ENCODE assay signal across 1 cellular context in genomic region chr18:79951545-79952456, GRCh38.
A peak's percentile ranks its signal among the peaks of the same experiment; 100 is the strongest.
TF ChIP-seq lines count a peak whose summit lies in the region.

SLC66A2 (minus strand) TSS chr18:79951653; CDS start chr18:79950926, 727 bp downstream.

TF ChIP-seq in K562, 482 proteins besides CTCF, POLR2A, EP300 and RAD21 (continued from another document and continues in another):
- no peak for TF ChIP-seq ZNF395 (CRISPR knock-in tag; IDR thresholded peaks at IDR 0.05)
- no peak for TF ChIP-seq MYBL2 (IDR thresholded peaks at IDR 0.05; ENCODE audit: low read depth)
- no peak for TF ChIP-seq MYBL2 (CRISPR knock-in tag; IDR thresholded peaks at IDR 0.05; ENCODE audit: borderline replicate concordance)
- TF ChIP-seq ZNF778 (CRISPR knock-in tag; IDR thresholded peaks at IDR 0.05): no peak
- TF ChIP-seq POU5F1 (IDR thresholded peaks at IDR 0.05; ENCODE audit: borderline replicate concordance, low read depth, low read length, partially characterized antibody): no peak
- no peak for TF ChIP-seq ZNF644 (tag; IDR thresholded peaks at IDR 0.05; ENCODE audit: low read depth)
- no peak for TF ChIP-seq POLR3G (IDR thresholded peaks at IDR 0.05; ENCODE audit: extremely low read depth, insufficient read length, insufficient replicate concordance)
- TF ChIP-seq ETS2 (tag; IDR thresholded peaks at IDR 0.05; ENCODE audit: borderline replicate concordance, poor library complexity, severe bottlenecking): no peak
- TF ChIP-seq ID3 (CRISPR knock-in tag; IDR thresholded peaks at IDR 0.05): no peak
- TF ChIP-seq ID3 (tag; IDR thresholded peaks at IDR 0.05): no peak
- TF ChIP-seq SAFB (IDR thresholded peaks at IDR 0.05; ENCODE audit: borderline replicate concordance, low read depth, low read length): peak; percentile 62; the same call in 1 of the 2 replicates
- no peak for TF ChIP-seq ZFP36 (IDR thresholded peaks at IDR 0.05; ENCODE audit: low read depth, low read length, partially characterized antibody)
- no peak for TF ChIP-seq ZNF41 (CRISPR knock-in tag; conservative IDR thresholded peaks at IDR 0.05)
- TF ChIP-seq RBM17 (IDR thresholded peaks at IDR 0.05; ENCODE audit: borderline replicate concordance, low read depth, low read length): no peak
- TF ChIP-seq ZNF134 (CRISPR knock-in tag; conservative IDR thresholded peaks at IDR 0.05): no peak
- TF ChIP-seq ATF1 (CRISPR knock-in tag; IDR thresholded peaks at IDR 0.05): 0 out of 2 replicates have a peak, but pooled peaks have one; percentile 21
- peak; percentile 72 for TF ChIP-seq ATF1 (tag; IDR thresholded peaks at IDR 0.05)
- peak; percentile 60 for TF ChIP-seq CCNT2 (IDR thresholded peaks at IDR 0.05; ENCODE audit: borderline replicate concordance, extremely low read depth, insufficient read length, low read depth, low read length)
- no peak for TF ChIP-seq POLR2AphosphoS2 (IDR thresholded peaks at IDR 0.05; ENCODE audit: low read length)
- no peak for TF ChIP-seq U2AF2 (optimal IDR thresholded peaks at IDR 0.05; ENCODE audit: low read depth, low read length)
- TF ChIP-seq VEZF1 (CRISPR knock-in tag; IDR thresholded peaks at IDR 0.05): peak; percentile 84
- no peak for TF ChIP-seq ARID1B (IDR thresholded peaks at IDR 0.05)
- no peak for TF ChIP-seq NFXL1 (CRISPR knock-in tag; IDR thresholded peaks at IDR 0.05)
- no peak for TF ChIP-seq RUNX1 (IDR thresholded peaks at IDR 0.05; ENCODE audit: low read depth)
- TF ChIP-seq NFIC (IDR thresholded peaks at IDR 0.05): no peak
- TF ChIP-seq NCOA2 (IDR thresholded peaks at IDR 0.05; ENCODE audit: partially characterized antibody in 2 of 2): no peak
- TF ChIP-seq TEAD1 (CRISPR knock-in tag; IDR thresholded peaks at IDR 0.05): no peak
- no peak for TF ChIP-seq PRPF4 (IDR thresholded peaks at IDR 0.05; ENCODE audit: insufficient read depth, low read depth, low read length, poor library complexity, severe bottlenecking)
- no peak for TF ChIP-seq IRF1 (CRISPR knock-in tag; IDR thresholded peaks at IDR 0.05; ENCODE audit: borderline replicate concordance)
- TF ChIP-seq NR2F6 (CRISPR knock-in tag; IDR thresholded peaks at IDR 0.05): no peak
- no peak for TF ChIP-seq ZNF184 (CRISPR knock-in tag; IDR thresholded peaks at IDR 0.05)
- no peak for TF ChIP-seq EP400 (IDR thresholded peaks at IDR 0.05)
- TF ChIP-seq PHF20 (IDR thresholded peaks at IDR 0.05; ENCODE audit: partially characterized antibody): no peak
- no peak for TF ChIP-seq NFATC3 (IDR thresholded peaks at IDR 0.05)
- TF ChIP-seq NR1H2 (CRISPR knock-in tag; IDR thresholded peaks at IDR 0.05): no peak
- no peak for TF ChIP-seq ZNF445 (CRISPR knock-in tag; IDR thresholded peaks at IDR 0.05; ENCODE audit: low read depth)
- peak; percentile 43; the same call in 1 of the 2 replicates for TF ChIP-seq CXXC5 (CRISPR knock-in tag; IDR thresholded peaks at IDR 0.05)
- TF ChIP-seq ZBTB12 (CRISPR knock-in tag; IDR thresholded peaks at IDR 0.05): peak; percentile 69; the same call in 1 of the 2 replicates
- TF ChIP-seq PHF8 (IDR thresholded peaks at IDR 0.05; ENCODE audit: borderline replicate concordance, low read length): peak; percentile 32; the same call in 1 of the 2 replicates
- no peak for TF ChIP-seq SETDB1 (IDR thresholded peaks at IDR 0.05; ENCODE audit: low read length)
- TF ChIP-seq HMBOX1 (IDR thresholded peaks at IDR 0.05): no peak
- TF ChIP-seq HNRNPL (IDR thresholded peaks at IDR 0.05; ENCODE audit: low read depth, low read length): no peak
- no peak for TF ChIP-seq DEAF1 (CRISPR knock-in tag; IDR thresholded peaks at IDR 0.05)
- no peak for TF ChIP-seq ZNF280A (IDR thresholded peaks at IDR 0.05; ENCODE audit: low read depth, partially characterized antibody)
- peak in 1 of 3 experiments; percentile 32 for TF ChIP-seq YY1 (IDR thresholded peaks at IDR 0.05; ENCODE audit: borderline replicate concordance in 1 of 3, control insufficient read depth in 1 of 3, extremely low read depth in 1 of 3, insufficient read depth in 3 of 3, insufficient read length in 1 of 3, insufficient replicate concordance in 2 of 3, low read depth in 1 of 3, low read length in 2 of 3)
- TF ChIP-seq YBX1 (IDR thresholded peaks at IDR 0.05): no peak
- TF ChIP-seq ZNF699 (CRISPR knock-in tag; IDR thresholded peaks at IDR 0.05; ENCODE audit: insufficient replicate concordance): no peak
- no peak for TF ChIP-seq DACH1 (IDR thresholded peaks at IDR 0.05; ENCODE audit: partially characterized antibody)
- TF ChIP-seq ZNF830 (CRISPR knock-in tag; IDR thresholded peaks at IDR 0.05): no peak
- TF ChIP-seq STAT5A (IDR thresholded peaks at IDR 0.05; ENCODE audit: borderline replicate concordance, low read length): no peak
- no peak for TF ChIP-seq ATF2 (CRISPR knock-in tag; IDR thresholded peaks at IDR 0.05)
- TF ChIP-seq SRF (CRISPR knock-in tag; IDR thresholded peaks at IDR 0.05): no peak
- no peak for TF ChIP-seq ZBTB1 (CRISPR knock-in tag; IDR thresholded peaks at IDR 0.05; ENCODE audit: borderline replicate concordance, low read depth)
- no peak for TF ChIP-seq XRCC3 (IDR thresholded peaks at IDR 0.05)
- no peak for TF ChIP-seq SMC3 (conservative IDR thresholded peaks at IDR 0.05; ENCODE audit: insufficient read depth, low read depth, low read length)
- TF ChIP-seq CEBPG (CRISPR knock-in tag; IDR thresholded peaks at IDR 0.05): no peak
- TF ChIP-seq CEBPG (tag; conservative IDR thresholded peaks at IDR 0.05 in 1 of 2, IDR thresholded peaks at IDR 0.05 in 1 of 2): no peak
- TF ChIP-seq ZNF583 (CRISPR knock-in tag; IDR thresholded peaks at IDR 0.05): no peak
- TF ChIP-seq NONO (IDR thresholded peaks at IDR 0.05; ENCODE audit: low read depth in 2 of 2, low read length in 1 of 2): peak in 1 of 2 experiments; percentile 22; a peak in 1 of 4 replicates
- TF ChIP-seq SMARCA4 (IDR thresholded peaks at IDR 0.05): no peak
- no peak for TF ChIP-seq GABPB2 (CRISPR knock-in tag; conservative IDR thresholded peaks at IDR 0.05)
- TF ChIP-seq FOXJ2 (tag; IDR thresholded peaks at IDR 0.05): no peak
- no peak for TF ChIP-seq XRCC5 (IDR thresholded peaks at IDR 0.05; ENCODE audit: low read depth, low read length)
- no peak for TF ChIP-seq EZH2 (IDR thresholded peaks at IDR 0.05; ENCODE audit: borderline replicate concordance, low read depth, low read length)
- no peak for TF ChIP-seq ZNF586 (CRISPR knock-in tag; conservative IDR thresholded peaks at IDR 0.05)
- no peak for TF ChIP-seq ZNF668 (CRISPR knock-in tag; IDR thresholded peaks at IDR 0.05)
- TF ChIP-seq ZNF175 (CRISPR knock-in tag; IDR thresholded peaks at IDR 0.05; ENCODE audit: low read depth): no peak
- TF ChIP-seq ARID3B (CRISPR knock-in tag; IDR thresholded peaks at IDR 0.05; ENCODE audit: borderline replicate concordance): no peak
- TF ChIP-seq CBX1 (IDR thresholded peaks at IDR 0.05; ENCODE audit: low read depth): no peak
- no peak for TF ChIP-seq PYGO2 (tag; IDR thresholded peaks at IDR 0.05)
- no peak for TF ChIP-seq KHSRP (IDR thresholded peaks at IDR 0.05)
- TF ChIP-seq TAF15 (IDR thresholded peaks at IDR 0.05; ENCODE audit: low read depth, low read length): no peak
